Comparison of ENCODE assay signal across 1 cellular context in genomic region chr3:18423401-18424212, GRCh38.
TF ChIP-seq lines count a peak whose summit lies in the region.

No MANE protein-coding gene starts in this region.

TF ChIP-seq in K562, 482 proteins besides CTCF, POLR2A, EP300 and RAD21 (continued from another document and continues in another):
- TF ChIP-seq SREBF1 (IDR thresholded peaks at IDR 0.05; ENCODE audit: borderline replicate concordance, low read depth, low read length) = no peak
- TF ChIP-seq E2F5 (CRISPR knock-in tag; IDR thresholded peaks at IDR 0.05) = no peak
- TF ChIP-seq NRF1 (conservative IDR thresholded peaks at IDR 0.05 in 1 of 2, IDR thresholded peaks at IDR 0.05 in 1 of 2) = no peak
- TF ChIP-seq, protein P1, sequence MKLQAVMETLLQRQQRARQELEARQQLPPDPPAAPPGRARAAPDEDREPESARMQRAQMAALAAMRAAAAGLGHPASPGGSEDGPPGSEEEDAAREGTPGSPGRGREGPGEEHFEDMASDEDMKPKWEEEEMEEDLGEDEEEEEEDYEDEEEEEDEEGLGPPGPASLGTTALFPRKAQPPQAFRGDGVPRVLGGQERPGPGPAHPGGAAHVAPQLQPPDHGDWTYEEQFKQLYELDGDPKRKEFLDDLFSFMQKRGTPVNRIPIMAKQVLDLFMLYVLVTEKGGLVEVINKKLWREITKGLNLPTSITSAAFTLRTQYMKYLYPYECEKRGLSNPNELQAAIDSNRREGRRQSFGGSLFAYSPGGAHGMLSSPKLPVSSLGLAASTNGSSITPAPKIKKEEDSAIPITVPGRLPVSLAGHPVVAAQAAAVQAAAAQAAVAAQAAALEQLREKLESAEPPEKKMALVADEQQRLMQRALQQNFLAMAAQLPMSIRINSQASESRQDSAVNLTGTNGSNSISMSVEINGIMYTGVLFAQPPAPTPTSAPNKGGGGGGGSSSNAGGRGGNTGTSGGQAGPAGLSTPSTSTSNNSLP (IDR thresholded peaks at IDR 0.05; ENCODE audit: borderline replicate concordance, low read depth, low read length) = no peak
- 0 out of 4 replicates have a peak, but pooled peaks of 1 of the 2 experiments have one; percentile 36 for TF ChIP-seq MAZ (CRISPR knock-in tag; conservative IDR thresholded peaks at IDR 0.05 in 1 of 2, IDR thresholded peaks at IDR 0.05 in 1 of 2)
- 0 out of 2 replicates have a peak, but pooled peaks have one; percentile 23 for TF ChIP-seq TOE1 (IDR thresholded peaks at IDR 0.05; ENCODE audit: borderline replicate concordance)
- no peak for TF ChIP-seq TOE1 (CRISPR knock-in tag; IDR thresholded peaks at IDR 0.05; ENCODE audit: borderline replicate concordance, low read depth)
- TF ChIP-seq PTRF (tag; IDR thresholded peaks at IDR 0.05) = no peak
- TF ChIP-seq ZNF24 (IDR thresholded peaks at IDR 0.05) = no peak
- peak; percentile 12; the same call in 1 of the 2 replicates for TF ChIP-seq VEZF1 (CRISPR knock-in tag; IDR thresholded peaks at IDR 0.05)
- no peak for TF ChIP-seq NCOA1 (IDR thresholded peaks at IDR 0.05; ENCODE audit: low read depth)
- TF ChIP-seq GATAD2A (IDR thresholded peaks at IDR 0.05) = no peak
- TF ChIP-seq, protein P2, sequence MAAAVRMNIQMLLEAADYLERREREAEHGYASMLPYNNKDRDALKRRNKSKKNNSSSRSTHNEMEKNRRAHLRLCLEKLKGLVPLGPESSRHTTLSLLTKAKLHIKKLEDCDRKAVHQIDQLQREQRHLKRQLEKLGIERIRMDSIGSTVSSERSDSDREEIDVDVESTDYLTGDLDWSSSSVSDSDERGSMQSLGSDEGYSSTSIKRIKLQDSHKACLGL (CRISPR knock-in tag; IDR thresholded peaks at IDR 0.05; ENCODE audit: borderline replicate concordance, poor library complexity, severe bottlenecking) = no peak
- no peak for TF ChIP-seq ETV5 (CRISPR knock-in tag; IDR thresholded peaks at IDR 0.05; ENCODE audit: low read depth)
- TF ChIP-seq ZNF253 (CRISPR knock-in tag; conservative IDR thresholded peaks at IDR 0.05) = no peak
- TF ChIP-seq, protein P3, sequence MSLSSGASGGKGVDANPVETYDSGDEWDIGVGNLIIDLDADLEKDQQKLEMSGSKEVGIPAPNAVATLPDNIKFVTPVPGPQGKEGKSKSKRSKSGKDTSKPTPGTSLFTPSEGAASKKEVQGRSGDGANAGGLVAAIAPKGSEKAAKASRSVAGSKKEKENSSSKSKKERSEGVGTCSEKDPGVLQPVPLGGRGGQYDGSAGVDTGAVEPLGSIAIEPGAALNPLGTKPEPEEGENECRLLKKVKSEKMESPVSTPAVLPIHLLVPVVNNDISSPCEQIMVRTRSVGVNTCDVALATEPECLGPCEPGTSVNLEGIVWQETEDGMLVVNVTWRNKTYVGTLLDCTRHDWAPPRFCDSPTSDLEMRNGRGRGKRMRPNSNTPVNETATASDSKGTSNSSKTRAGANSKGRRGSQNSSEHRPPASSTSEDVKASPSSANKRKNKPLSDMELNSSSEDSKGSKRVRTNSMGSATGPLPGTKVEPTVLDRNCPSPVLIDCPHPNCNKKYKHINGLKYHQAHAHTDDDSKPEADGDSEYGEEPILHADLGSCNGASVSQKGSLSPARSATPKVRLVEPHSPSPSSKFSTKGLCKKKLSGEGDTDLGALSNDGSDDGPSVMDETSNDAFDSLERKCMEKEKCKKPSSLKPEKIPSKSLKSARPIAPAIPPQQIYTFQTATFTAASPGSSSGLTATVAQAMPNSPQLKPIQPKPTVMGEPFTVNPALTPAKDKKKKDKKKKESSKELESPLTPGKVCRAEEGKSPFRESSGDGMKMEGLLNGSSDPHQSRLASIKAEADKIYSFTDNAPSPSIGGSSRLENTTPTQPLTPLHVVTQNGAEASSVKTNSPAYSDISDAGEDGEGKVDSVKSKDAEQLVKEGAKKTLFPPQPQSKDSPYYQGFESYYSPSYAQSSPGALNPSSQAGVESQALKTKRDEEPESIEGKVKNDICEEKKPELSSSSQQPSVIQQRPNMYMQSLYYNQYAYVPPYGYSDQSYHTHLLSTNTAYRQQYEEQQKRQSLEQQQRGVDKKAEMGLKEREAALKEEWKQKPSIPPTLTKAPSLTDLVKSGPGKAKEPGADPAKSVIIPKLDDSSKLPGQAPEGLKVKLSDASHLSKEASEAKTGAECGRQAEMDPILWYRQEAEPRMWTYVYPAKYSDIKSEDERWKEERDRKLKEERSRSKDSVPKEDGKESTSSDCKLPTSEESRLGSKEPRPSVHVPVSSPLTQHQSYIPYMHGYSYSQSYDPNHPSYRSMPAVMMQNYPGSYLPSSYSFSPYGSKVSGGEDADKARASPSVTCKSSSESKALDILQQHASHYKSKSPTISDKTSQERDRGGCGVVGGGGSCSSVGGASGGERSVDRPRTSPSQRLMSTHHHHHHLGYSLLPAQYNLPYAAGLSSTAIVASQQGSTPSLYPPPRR (CRISPR knock-in tag; IDR thresholded peaks at IDR 0.05; ENCODE audit: borderline replicate concordance) = no peak
- TF ChIP-seq ZNF561 (CRISPR knock-in tag; conservative IDR thresholded peaks at IDR 0.05) = no peak
- no peak for TF ChIP-seq HMG20B (CRISPR knock-in tag; IDR thresholded peaks at IDR 0.05)
- TF ChIP-seq, protein P4, sequence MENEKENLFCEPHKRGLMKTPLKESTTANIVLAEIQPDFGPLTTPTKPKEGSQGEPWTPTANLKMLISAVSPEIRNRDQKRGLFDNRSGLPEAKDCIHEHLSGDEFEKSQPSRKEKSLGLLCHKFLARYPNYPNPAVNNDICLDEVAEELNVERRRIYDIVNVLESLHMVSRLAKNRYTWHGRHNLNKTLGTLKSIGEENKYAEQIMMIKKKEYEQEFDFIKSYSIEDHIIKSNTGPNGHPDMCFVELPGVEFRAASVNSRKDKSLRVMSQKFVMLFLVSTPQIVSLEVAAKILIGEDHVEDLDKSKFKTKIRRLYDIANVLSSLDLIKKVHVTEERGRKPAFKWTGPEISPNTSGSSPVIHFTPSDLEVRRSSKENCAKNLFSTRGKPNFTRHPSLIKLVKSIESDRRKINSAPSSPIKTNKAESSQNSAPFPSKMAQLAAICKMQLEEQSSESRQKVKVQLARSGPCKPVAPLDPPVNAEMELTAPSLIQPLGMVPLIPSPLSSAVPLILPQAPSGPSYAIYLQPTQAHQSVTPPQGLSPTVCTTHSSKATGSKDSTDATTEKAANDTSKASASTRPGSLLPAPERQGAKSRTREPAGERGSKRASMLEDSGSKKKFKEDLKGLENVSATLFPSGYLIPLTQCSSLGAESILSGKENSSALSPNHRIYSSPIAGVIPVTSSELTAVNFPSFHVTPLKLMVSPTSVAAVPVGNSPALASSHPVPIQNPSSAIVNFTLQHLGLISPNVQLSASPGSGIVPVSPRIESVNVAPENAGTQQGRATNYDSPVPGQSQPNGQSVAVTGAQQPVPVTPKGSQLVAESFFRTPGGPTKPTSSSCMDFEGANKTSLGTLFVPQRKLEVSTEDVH (IDR thresholded peaks at IDR 0.05; ENCODE audit: low read depth, partially characterized antibody) = no peak
- no peak for TF ChIP-seq MYBL2 (IDR thresholded peaks at IDR 0.05; ENCODE audit: low read depth)
- TF ChIP-seq MYBL2 (CRISPR knock-in tag; IDR thresholded peaks at IDR 0.05; ENCODE audit: borderline replicate concordance) = no peak
- no peak for TF ChIP-seq ZNF124 (CRISPR knock-in tag; IDR thresholded peaks at IDR 0.05)
- no peak for TF ChIP-seq ZNF184 (CRISPR knock-in tag; IDR thresholded peaks at IDR 0.05)
- TF ChIP-seq ILF3 (IDR thresholded peaks at IDR 0.05; ENCODE audit: borderline replicate concordance) = no peak
- no peak for TF ChIP-seq MLX (CRISPR knock-in tag; conservative IDR thresholded peaks at IDR 0.05)
- TF ChIP-seq MEIS2 (IDR thresholded peaks at IDR 0.05; ENCODE audit: partially characterized antibody) = peak; percentile 35
- TF ChIP-seq RFX7 (CRISPR knock-in tag; IDR thresholded peaks at IDR 0.05) = no peak
- TF ChIP-seq ZNF224 (CRISPR knock-in tag; IDR thresholded peaks at IDR 0.05) = no peak
- TF ChIP-seq HOMEZ (CRISPR knock-in tag; IDR thresholded peaks at IDR 0.05) = no peak
- TF ChIP-seq, protein P5, sequence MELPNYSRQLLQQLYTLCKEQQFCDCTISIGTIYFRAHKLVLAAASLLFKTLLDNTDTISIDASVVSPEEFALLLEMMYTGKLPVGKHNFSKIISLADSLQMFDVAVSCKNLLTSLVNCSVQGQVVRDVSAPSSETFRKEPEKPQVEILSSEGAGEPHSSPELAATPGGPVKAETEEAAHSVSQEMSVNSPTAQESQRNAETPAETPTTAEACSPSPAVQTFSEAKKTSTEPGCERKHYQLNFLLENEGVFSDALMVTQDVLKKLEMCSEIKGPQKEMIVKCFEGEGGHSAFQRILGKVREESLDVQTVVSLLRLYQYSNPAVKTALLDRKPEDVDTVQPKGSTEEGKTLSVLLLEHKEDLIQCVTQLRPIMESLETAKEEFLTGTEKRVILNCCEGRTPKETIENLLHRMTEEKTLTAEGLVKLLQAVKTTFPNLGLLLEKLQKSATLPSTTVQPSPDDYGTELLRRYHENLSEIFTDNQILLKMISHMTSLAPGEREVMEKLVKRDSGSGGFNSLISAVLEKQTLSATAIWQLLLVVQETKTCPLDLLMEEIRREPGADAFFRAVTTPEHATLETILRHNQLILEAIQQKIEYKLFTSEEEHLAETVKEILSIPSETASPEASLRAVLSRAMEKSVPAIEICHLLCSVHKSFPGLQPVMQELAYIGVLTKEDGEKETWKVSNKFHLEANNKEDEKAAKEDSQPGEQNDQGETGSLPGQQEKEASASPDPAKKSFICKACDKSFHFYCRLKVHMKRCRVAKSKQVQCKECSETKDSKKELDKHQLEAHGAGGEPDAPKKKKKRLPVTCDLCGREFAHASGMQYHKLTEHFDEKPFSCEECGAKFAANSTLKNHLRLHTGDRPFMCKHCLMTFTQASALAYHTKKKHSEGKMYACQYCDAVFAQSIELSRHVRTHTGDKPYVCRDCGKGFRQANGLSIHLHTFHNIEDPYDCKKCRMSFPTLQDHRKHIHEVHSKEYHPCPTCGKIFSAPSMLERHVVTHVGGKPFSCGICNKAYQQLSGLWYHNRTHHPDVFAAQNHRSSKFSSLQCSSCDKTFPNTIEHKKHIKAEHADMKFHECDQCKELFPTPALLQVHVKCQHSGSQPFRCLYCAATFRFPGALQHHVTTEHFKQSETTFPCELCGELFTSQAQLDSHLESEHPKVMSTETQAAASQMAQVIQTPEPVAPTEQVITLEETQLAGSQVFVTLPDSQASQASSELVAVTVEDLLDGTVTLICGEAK (IDR thresholded peaks at IDR 0.05) = no peak
- TF ChIP-seq, protein P5 (CRISPR knock-in tag; IDR thresholded peaks at IDR 0.05) = no peak
- no peak for TF ChIP-seq TCF15 (CRISPR knock-in tag; IDR thresholded peaks at IDR 0.05)
- peak; percentile 34; the same call in 1 of the 2 replicates for TF ChIP-seq EGR1 (conservative IDR thresholded peaks at IDR 0.05)
